In genomic region chr11:71079795-71080194, GRCh38 we compare ENCODE assay signal across 20 cellular contexts.
DNase-seq lines count a peak whose midpoint lies in the region; ATAC-seq, FAIRE-seq and TF ChIP-seq lines count a peak whose summit lies in the region.
"Had no signal": no experiment of that assay in that cellular context is flagged by ENCODE, and none has a peak within 500 bp of the region (broad histone marks: within the 10 kb centered on the region; RNA-seq: fewer than 3 reads in every experiment).

No MANE protein-coding gene starts in this region.

- no peak for FAIRE-seq in K562 (lab: Jason Lieb, UNC)
- FAIRE-seq: A549, D721Med, GM12891, GM18507, H54 had no signal

- H3K4me1 Mint-ChIP-seq in Caco-2 (ENCODE audit: low read depth, unreplicated experiment), result peaks cover 14% of the 10 kb centered on the region
- H3K4me1 Mint-ChIP-seq: CD4-positive, CD25-positive, alpha-beta regulatory T cell had no signal

- H3K27ac ChIP-seq in BLaER1, result no peak overlapping the region
- no peak overlapping the region for H3K27ac ChIP-seq in K562 (ENCODE audit: extremely low read depth, low read depth, low read length)
- H3K27ac ChIP-seq: A549, C4-2B had no signal

- no peaks in the 10 kb centered on the region for H3K79me2 ChIP-seq in K562 (ENCODE audit: control insufficient read depth, insufficient read depth, low read length)

- no CpG with 5 or more reads among the region's 3 CpGs for WGBS in K562 (ENCODE audit: insufficient coverage, low coverage, missing lambda C conversion rate)

- DNase-seq in NAMALWA (ENCODE audit: low spot score), result peak; percentile 6
- DNase-seq in K562 (ENCODE audit: extremely low read depth in 1 of 4, low spot score in 3 of 4), result no peak
- DNase-seq in sciatic nerve (ENCODE audit: low spot score), result no peak
- no peak for DNase-seq in NCI-H187 treated with DMSO at 0.1 percent for 48 hours (lab: John Stamatoyannopoulos, UW)
- no peak for DNase-seq in Caco-2
- DNase-seq in G401 (ENCODE audit: low spot score), result no peak
- DNase-seq: DMS 273 treated with DMSO at 0.1 percent for 48 hours, GOT3 had no signal

- BruUV-seq in K562 (replicated peaks; lab: Mats Ljungman, UMichigan), result no TSS peak
- BruUV-seq in Caco-2 (replicated peaks; lab: Mats Ljungman, UMichigan), result no TSS peak

- H3K4me3 ChIP-seq in BLaER1, result no peak overlapping the region
- H3K4me3 ChIP-seq in K562, result no peak overlapping the region
- no peak overlapping the region for H3K4me3 ChIP-seq in Caco-2 (ENCODE audit: low read depth, low read length)
- H3K4me3 ChIP-seq: A549, HAP-1 had no signal

- no peak for TF ChIP-seq POLR2A in K562 (conservative IDR thresholded peaks at IDR 0.05)

- no peak for TF ChIP-seq RAD21 in K562 (CRISPR knock-in tag; conservative IDR thresholded peaks at IDR 0.05 in 1 of 2, IDR thresholded peaks at IDR 0.05 in 1 of 2)

- no peaks in the 10 kb centered on the region for H3K36me3 ChIP-seq in BLaER1
- no peaks in the 10 kb centered on the region for H3K36me3 ChIP-seq in K562 (ENCODE audit: control insufficient read depth, insufficient read depth, low read length)
- H3K36me3 ChIP-seq in Caco-2 (ENCODE audit: control insufficient read depth, insufficient read depth, low read length), result peaks cover 7% of the 10 kb centered on the region
- H3K36me3 ChIP-seq: BE2C, HAP-1 had no signal

- H4K20me1 ChIP-seq in BLaER1 (no peaks in the 10 kb centered on the region), K562 (replicated peaks; ENCODE audit: control insufficient read depth, insufficient read depth, low read length) (peaks cover 7% of the 10 kb centered on the region; the same call in 1 of the 2 replicates)

- no peaks in the 10 kb centered on the region for H3K27me3 Mint-ChIP-seq in Caco-2 (ENCODE audit: insufficient read depth, unreplicated experiment)
- H3K27me3 Mint-ChIP-seq: CD4-positive, CD25-positive, alpha-beta regulatory T cell had no signal

- ATAC-seq in K562 (no peak), sciatic nerve (peak; percentile 11)
- ATAC-seq: CD8-positive, alpha-beta T cell had no signal

- peaks cover 76% of the 10 kb centered on the region for H3K36me3 Mint-ChIP-seq in Caco-2 (ENCODE audit: insufficient read depth, unreplicated experiment)
- H3K36me3 Mint-ChIP-seq: CD4-positive, CD25-positive, alpha-beta regulatory T cell; CD8-positive, alpha-beta T cell had no signal

- no peak overlapping the region for H3K4me3 Mint-ChIP-seq in Caco-2 (ENCODE audit: unreplicated experiment)
- H3K4me3 Mint-ChIP-seq: CD4-positive, CD25-positive, alpha-beta regulatory T cell; CD8-positive, alpha-beta T cell; HFFc6 had no signal

- H3K4me2 ChIP-seq in BLaER1 (peak overlapping the region; percentile 81), K562 (ENCODE audit: insufficient read depth, low read length) (no peak overlapping the region)
- H3K4me2 ChIP-seq: A549 had no signal

- H3K9me3 ChIP-seq in BLaER1, result peaks cover 11% of the 10 kb centered on the region
- H3K9me3 ChIP-seq in K562 (replicated peaks; ENCODE audit: control insufficient read depth, insufficient read depth, low read depth, low read length), result no peaks in the 10 kb centered on the region
- no peaks in the 10 kb centered on the region for H3K9me3 ChIP-seq in Caco-2
- H3K9me3 ChIP-seq: BE2C, HAP-1 had no signal

- TF ChIP-seq EP300 in K562 (IDR thresholded peaks at IDR 0.05; ENCODE audit: low read length), result no peak

- no peaks in the 10 kb centered on the region for H3K27me3 ChIP-seq in BLaER1
- peaks cover 0 to 32% of the 10 kb centered on the region in 2 experiments; a peak in 2 of 5 replicates for H3K27me3 ChIP-seq in K562 (ENCODE audit: control insufficient read depth in 2 of 2, insufficient read depth in 2 of 2, low read length in 2 of 2)
- H3K27me3 ChIP-seq in Caco-2 (replicated peaks; ENCODE audit: control insufficient read depth, insufficient read depth, low read length), result no peaks in the 10 kb centered on the region

- H3K4me1 ChIP-seq in BLaER1, result peaks cover 43% of the 10 kb centered on the region
- H3K4me1 ChIP-seq in K562 (replicated peaks in 1 of 2; ENCODE audit: control insufficient read depth in 2 of 2, insufficient read depth in 2 of 2, low read length in 2 of 2), result no peaks in the 10 kb centered on the region
- no peaks in the 10 kb centered on the region for H3K4me1 ChIP-seq in Caco-2
- H3K4me1 ChIP-seq: BE2C, HAP-1 had no signal

- POLR2A ChIA-PET in K562 (lab: Yijun Ruan, JAX), result interaction anchor here (0.6 kb wide), 1 partner anchor 127 kb away, joined by 4 read pairs; no protein-coding TSS in a partner anchor
- POLR2A ChIA-PET in Caco-2 (lab: Charles Lee), result no interaction called here

- TF ChIP-seq CTCF in K562 (IDR thresholded peaks at IDR 0.05 in 2 of 3, conservative IDR thresholded peaks at IDR 0.05 in 1 of 3; ENCODE audit: insufficient read depth in 2 of 3, low read depth in 1 of 3, low read length in 3 of 3) (no peak), Caco-2 (IDR thresholded peaks at IDR 0.05; ENCODE audit: insufficient read depth in 1 of 2, low read depth in 1 of 2, low read length in 1 of 2, severe bottlenecking in 1 of 2, unreplicated experiment in 1 of 2) (no peak)

- peaks cover 9% of the 10 kb centered on the region for H3K9me3 Mint-ChIP-seq in Caco-2 (ENCODE audit: unreplicated experiment)
- H3K9me3 Mint-ChIP-seq: CD8-positive, alpha-beta T cell had no signal

- CTCF ChIA-PET in K562 (lab: Yijun Ruan, JAX; ENCODE audit: low intra/inter-chr PET ratio), result interaction anchor here (1.4 kb wide), 1 partner anchor 612 kb away, joined by 8 read pairs; no protein-coding TSS in a partner anchor
- CTCF ChIA-PET in Caco-2 (lab: Charles Lee), result interaction anchor here (0.6 kb wide), 2 partner anchors 138 to 278 kb away, joined by 4 to 5 read pairs; no protein-coding TSS in a partner anchor

- H3K9me1 ChIP-seq in K562 (ENCODE audit: control insufficient read depth, insufficient read depth, low read length), result peaks cover 4% of the 10 kb centered on the region

- H3K9ac ChIP-seq in BLaER1 (no peak overlapping the region), K562 (ENCODE audit: insufficient read depth in 1 of 2, low read depth in 2 of 2, low read length in 2 of 2) (no peak overlapping the region)

- in situ Hi-C loops in K562 (cut with MboI), result no loop called here
- in situ Hi-C loops in G401 (cut with HindIII; ENCODE audit: low sequenced_read_pairs), result no loop called here

- no peak overlapping the region for H3K27ac Mint-ChIP-seq in Caco-2 (ENCODE audit: unreplicated experiment)
- H3K27ac Mint-ChIP-seq: CD4-positive, CD25-positive, alpha-beta regulatory T cell; CD8-positive, alpha-beta T cell; HFFc6 had no signal

- H2AFZ ChIP-seq in K562 (ENCODE audit: low read depth, low read length), result no peak overlapping the region

- intact Hi-C loops in K562 (cut with micrococcal nuclease) (loop anchor here (1.0 kb wide), 1 partner anchor 612 kb away; no protein-coding TSS in a partner anchor), sciatic nerve (cut with DNase I) (no loop called here), Caco-2 (cut with micrococcal nuclease; ENCODE audit: unreplicated experiment) (loop anchor here (1.0 to 2.0 kb wide), 2 partner anchors 265 to 612 kb away; no protein-coding TSS in a partner anchor)

TF ChIP-seq in K562, 482 proteins besides CTCF, POLR2A, EP300 and RAD21:
- TF ChIP-seq ZNF184 (CRISPR knock-in tag; IDR thresholded peaks at IDR 0.05) (no peak), HNRNPK (IDR thresholded peaks at IDR 0.05; ENCODE audit: low read depth, low read length, poor library complexity, severe bottlenecking) (peak; percentile 41), KHSRP (IDR thresholded peaks at IDR 0.05) (no peak), NFRKB (IDR thresholded peaks at IDR 0.05; ENCODE audit: low read depth) (no peak), RAD51 (IDR thresholded peaks at IDR 0.05; ENCODE audit: borderline replicate concordance, low read depth) (no peak), HDAC6 (IDR thresholded peaks at IDR 0.05; ENCODE audit: low read depth, low read length) (no peak), PCBP1 (IDR thresholded peaks at IDR 0.05; ENCODE audit: low read depth, low read length, poor library complexity, severe bottlenecking) (peak; percentile 58), ZC3H4 (CRISPR knock-in tag; IDR thresholded peaks at IDR 0.05; ENCODE audit: borderline replicate concordance) (no peak), L3MBTL2 (IDR thresholded peaks at IDR 0.05) (no peak), ZBTB11 (CRISPR knock-in tag; IDR thresholded peaks at IDR 0.05) (no peak)
